9 cellular contexts compared by ENCODE assay signal in genomic region chr1:157045251-157046218, GRCh38. TPM values are rescaled to one million over a fixed set of nuclear protein-coding genes. Genes with fewer than 3 reads are reported as not detected.
DNase-seq lines count a peak whose midpoint lies in the region; ATAC-seq, FAIRE-seq and TF ChIP-seq lines count a peak whose summit lies in the region.
"Had no signal": no experiment of that assay in that cellular context is flagged by ENCODE, and none has a peak within 500 bp of the region (broad histone marks: within the 10 kb centered on the region; RNA-seq: fewer than 3 reads in every experiment).

Gene ARHGEF11 (minus strand): TSS chr1:157045742. CDS start chr1:157044330, 1,412 bp downstream.

- no peaks in the 10 kb centered on the region for H3K27me3 ChIP-seq in MG63
- no peaks in the 10 kb centered on the region for H3K27me3 ChIP-seq in RWPE2 (ENCODE audit: insufficient read depth, poor library complexity, severe bottlenecking)
- H3K27me3 ChIP-seq in astrocyte (ENCODE audit: insufficient read depth, low read length) = peaks cover under 1% of the 10 kb centered on the region
- H3K27me3 ChIP-seq in left ventricle myocardium inferior (ENCODE audit: low read depth) = no peaks in the 10 kb centered on the region
- no peaks in the 10 kb centered on the region for H3K27me3 ChIP-seq in ovary

- DNase-seq in DMS 273 treated with DMSO at 0.1 percent for 48 hours (lab: John Stamatoyannopoulos, UW) = peak; percentile 49
- DNase-seq in MG63 = peak; percentile 96
- DNase-seq in RWPE2 (ENCODE audit: low spot score) = peak; percentile 82
- peak; percentile 74 for DNase-seq in astrocyte (ENCODE audit: low read depth)
- peak; percentile 92 for DNase-seq in left ventricle myocardium inferior
- DNase-seq in ovary = peak; percentile 91 to 95 (median 92)

- no peaks in the 10 kb centered on the region; the same call in 1 of the 2 replicates for H3K36me3 ChIP-seq in MG63
- no peaks in the 10 kb centered on the region; the same call in 1 of the 2 replicates for H3K36me3 ChIP-seq in RWPE2 (ENCODE audit: low read depth)
- H3K36me3 ChIP-seq in astrocyte (ENCODE audit: insufficient read depth, low read length) = no peaks in the 10 kb centered on the region
- H3K36me3 ChIP-seq in left ventricle myocardium inferior = no peaks in the 10 kb centered on the region
- no peaks in the 10 kb centered on the region for H3K36me3 ChIP-seq in ovary

- ATAC-seq in GM21381 (IDR thresholded peaks at IDR 0.05; ENCODE audit: unreplicated experiment) (peak; percentile 79), RWPE2 (ENCODE audit: low read depth) (peak; percentile 87), GM21737 (IDR thresholded peaks at IDR 0.05; ENCODE audit: unreplicated experiment) (no peak)

- H3K9me3 ChIP-seq in MG63 (no peaks in the 10 kb centered on the region), RWPE2 (ENCODE audit: severe bottlenecking) (no peaks in the 10 kb centered on the region), astrocyte (ENCODE audit: insufficient read depth, low read depth, low read length) (no peaks in the 10 kb centered on the region), left ventricle myocardium inferior (replicated peaks) (no peaks in the 10 kb centered on the region), ovary (no peaks in the 10 kb centered on the region)

- peaks cover 41% of the 10 kb centered on the region for H4K20me1 ChIP-seq in astrocyte (ENCODE audit: insufficient read depth, low read length)

- no peak for TF ChIP-seq CTCF in RWPE2 (IDR thresholded peaks at IDR 0.05; ENCODE audit: poor library complexity, severe bottlenecking)
- TF ChIP-seq CTCF in astrocyte (IDR thresholded peaks at IDR 0.05; ENCODE audit: insufficient read depth, low read depth, low read length) = no peak
- TF ChIP-seq CTCF in left ventricle myocardium inferior (IDR thresholded peaks at IDR 0.05; ENCODE audit: borderline replicate concordance) = no peak
- no peak for TF ChIP-seq CTCF in ovary (IDR thresholded peaks at IDR 0.05)

- peak within 1 kb of the TSS; percentile 89 for H2AFZ ChIP-seq in astrocyte (ENCODE audit: low read depth, low read length)

- WGBS in ovary, 3 donors = 0% methylated on average over 96 to 119 of the region's 120 CpGs

- H3K9me3 Mint-ChIP-seq in astrocyte (ENCODE audit: unreplicated experiment) = no peaks in the 10 kb centered on the region

- peak; percentile 44 for TF ChIP-seq POLR2A in ovary (IDR thresholded peaks at IDR 0.05)

- H3K4me3 ChIP-seq in MG63 = peak within 1 kb of the TSS; percentile 73
- peak within 1 kb of the TSS; percentile 88 for H3K4me3 ChIP-seq in RWPE2 (ENCODE audit: severe bottlenecking)
- H3K4me3 ChIP-seq in astrocyte (ENCODE audit: insufficient read depth, low read depth, low read length) = peak within 1 kb of the TSS; percentile 97
- H3K4me3 ChIP-seq in left ventricle myocardium inferior = peak within 1 kb of the TSS; percentile 74
- peak within 1 kb of the TSS; percentile 46 for H3K4me3 ChIP-seq in ovary

- H3K4me3 Mint-ChIP-seq in astrocyte (ENCODE audit: unreplicated experiment) = peak within 1 kb of the TSS; percentile 94

- peaks cover 2% of the 10 kb centered on the region for H3K27me3 Mint-ChIP-seq in astrocyte (ENCODE audit: low read depth, unreplicated experiment)

- H3K4me2 ChIP-seq in astrocyte (ENCODE audit: low read length) = peak within 1 kb of the TSS; percentile 97

- H3K36me3 Mint-ChIP-seq in astrocyte (ENCODE audit: low read depth, unreplicated experiment) = no peaks in the 10 kb centered on the region

- H3K27ac Mint-ChIP-seq in astrocyte (ENCODE audit: unreplicated experiment) = peak within 1 kb of the TSS; percentile 93

- peak within 1 kb of the TSS; percentile 98 for H3K9ac ChIP-seq in astrocyte (ENCODE audit: low read length)

- peaks cover 42% of the 10 kb centered on the region for H3K79me2 ChIP-seq in astrocyte (ENCODE audit: insufficient read depth, low read length)

- peaks cover 26% of the 10 kb centered on the region for H3K4me1 Mint-ChIP-seq in astrocyte (ENCODE audit: low read depth, unreplicated experiment)

- H3K27ac ChIP-seq in RWPE2 (ENCODE audit: poor library complexity, severe bottlenecking) = peak within 1 kb of the TSS; percentile 52
- H3K27ac ChIP-seq in astrocyte (ENCODE audit: low read depth, low read length) = peak within 1 kb of the TSS; percentile 78
- H3K27ac ChIP-seq in left ventricle myocardium inferior (replicated peaks) = peak within 1 kb of the TSS; percentile 92
- peak within 1 kb of the TSS; percentile 82 to 91 for H3K27ac ChIP-seq in ovary

- H3K4me1 ChIP-seq in RWPE2 (ENCODE audit: insufficient read depth, poor library complexity, severe bottlenecking) (peaks cover 8% of the 10 kb centered on the region), astrocyte (ENCODE audit: insufficient read depth, low read length) (peaks cover 23% of the 10 kb centered on the region), left ventricle myocardium inferior (peaks cover 48% of the 10 kb centered on the region), ovary (ENCODE audit: insufficient read depth) (peaks cover 25% of the 10 kb centered on the region)

- FAIRE-seq in astrocyte (lab: Jason Lieb, UNC) = no peak
- FAIRE-seq: endometrium had no signal

- intact Hi-C loops in left ventricle myocardium inferior (cut with micrococcal nuclease) = no loop called here
- intact Hi-C loops in ovary (cut with DNase I) = no loop called here

- TF ChIP-seq EP300 in ovary (IDR thresholded peaks at IDR 0.05) = no peak

RNA-seq across cellular contexts. Expression of gene ARHGEF11, which starts in this region (rescaled TPM):
- total RNA-seq in MG63 (2014; rRNA removed; shearing (Covaris generic); ENCODE audit: low replicate concordance) = 15.3 and 31.2 TPM in 2 replicates
- total RNA-seq in astrocyte (24.4 and 29.2 TPM in 2 replicates), left ventricle myocardium inferior (29.1 TPM), ovary (10 to 100 TPM; 17.3 to 43.9 (median 29.7) TPM)
- 10 to 100 TPM; 14.3 to 19.0 TPM for polyA plus RNA-seq in ovary

Comparison
In these comparisons a context has a peak if more than half of its experiments do, and no peak if none do; other contexts are left out.
1. H3K4me3 ChIP-seq: peak in every context shown above with its lines; median percentile 97 in astrocyte; 88 in RWPE2; 74 in left ventricle myocardium inferior; 73 in MG63; 46 in ovary.